In the genomic region with DNA sequence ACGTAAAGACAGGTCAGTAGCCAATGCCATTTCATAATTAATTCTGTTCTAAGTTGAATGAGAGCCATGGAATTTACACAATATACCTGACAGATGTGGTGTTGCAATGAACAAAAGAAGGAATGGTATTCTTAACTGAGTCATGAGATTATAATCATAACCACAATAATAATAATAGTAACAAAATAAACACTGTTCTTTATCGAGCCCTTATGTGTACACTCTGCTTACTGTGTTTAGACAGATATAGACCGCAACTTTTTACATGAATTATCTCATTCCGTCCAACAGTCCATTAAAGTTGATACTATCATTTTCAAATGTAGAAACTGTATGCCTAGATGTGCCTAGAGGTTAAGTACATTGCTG, we compare ENCODE assay signal across 24 cellular contexts. TPM values are rescaled to one million over a fixed set of nuclear protein-coding genes. Genes with fewer than 3 reads are reported as not detected.
DNase-seq lines count a peak whose midpoint lies in the region; ATAC-seq and TF ChIP-seq lines count a peak whose summit lies in the region.
"Had no signal": no experiment of that assay in that cellular context is flagged by ENCODE, and none has a peak within 500 bp of the region (broad histone marks: within the 10 kb centered on the region; RNA-seq: fewer than 3 reads in every experiment).

No MANE protein-coding gene starts in this region.

- peak; percentile 47 for DNase-seq in SIG-M5 treated with dmso at 0.1 percent for 504 hours (lab: John Stamatoyannopoulos, UW; ENCODE audit: unreplicated experiment)
- DNase-seq in SIG-M5 (lab: John Stamatoyannopoulos, UW) = no peak
- DNase-seq in brain microvascular endothelial cell = peak; percentile 9
- DNase-seq in foreskin fibroblast = peak; percentile 27 to 57
- DNase-seq in SJCRH30 = no peak
- no peak for DNase-seq in left lung
- DNase-seq in Kasumi-1 (lab: John Stamatoyannopoulos, UW) = no peak
- no peak for DNase-seq in NCI-H510A (lab: John Stamatoyannopoulos, UW)
- DNase-seq: 8988T; activated B cell treated with CpG ODN at 0.5 μM for 24 hours; activated CD8-positive, alpha-beta memory T cell treated with anti-CD3 and anti-CD28 coated beads for 24 hours; activated effector memory CD4-positive, alpha-beta T cell treated with Interleukin-2 at 50 U/mL for 16 hours; amygdala; CD4-positive, alpha-beta memory T cell; DMS79; KBM-7; left ventricle myocardium inferior; NCI-H2227 treated with DMSO at 0.1 percent for 48 hours; NK-92 treated with Interleukin-12 subunit alpha and Interleukin-12 subunit beta, amount 100 ng/mL, for 24 hours; T-cell; transverse colon had no signal

- intact Hi-C loops in left lung (cut with DNase I) = no loop called here

- ATAC-seq in left lung = no peak
- ATAC-seq: stimulated activated memory B cell treated with anti-CD40 and anti-IgM and Interleukin-4, amounts not matched to agents 10 μg/mL and 1 μg/mL and 100 μg/mL, for 72 hours; T-cell had no signal

- no peaks in the 10 kb centered on the region for H3K36me3 ChIP-seq in brain microvascular endothelial cell (replicated peaks)
- no peaks in the 10 kb centered on the region; the same call in 1 of the 2 replicates for H3K36me3 ChIP-seq in SJCRH30
- no peaks in the 10 kb centered on the region for H3K36me3 ChIP-seq in left lung
- H3K36me3 ChIP-seq: left ventricle myocardium inferior, transverse colon had no signal

- H3K27ac ChIP-seq in brain microvascular endothelial cell (no peak overlapping the region), SJCRH30 (no peak overlapping the region), left lung (no peak overlapping the region)
- H3K27ac ChIP-seq: esophagus muscularis mucosa, left ventricle myocardium inferior, transverse colon had no signal

- no peak for TF ChIP-seq CTCF in brain microvascular endothelial cell (IDR thresholded peaks at IDR 0.05; ENCODE audit: low read depth, low read length, missing control alignments)
- no peak for TF ChIP-seq CTCF in foreskin fibroblast (IDR thresholded peaks at IDR 0.05; ENCODE audit: low read depth, low read length)
- no peak for TF ChIP-seq CTCF in left lung (IDR thresholded peaks at IDR 0.05)

- no peaks in the 10 kb centered on the region for H3K9me3 ChIP-seq in SJCRH30 (replicated peaks)
- no peaks in the 10 kb centered on the region for H3K9me3 ChIP-seq in left lung
- H3K9me3 ChIP-seq: esophagus muscularis mucosa, left ventricle myocardium inferior, transverse colon had no signal

- H3K4me3 ChIP-seq in brain microvascular endothelial cell (ENCODE audit: low read depth, low read length) (no peak overlapping the region), foreskin fibroblast (ENCODE audit: low read depth in 1 of 2, low read length in 2 of 2) (no peak overlapping the region), SJCRH30 (no peak overlapping the region), left lung (no peak overlapping the region)
- H3K4me3 ChIP-seq: esophagus muscularis mucosa, left ventricle myocardium inferior, transverse colon had no signal

- H3K27me3 ChIP-seq in brain microvascular endothelial cell (replicated peaks) = no peaks in the 10 kb centered on the region
- H3K27me3 ChIP-seq in SJCRH30 = no peaks in the 10 kb centered on the region
- H3K27me3 ChIP-seq in left lung = no peaks in the 10 kb centered on the region
- H3K27me3 ChIP-seq: esophagus muscularis mucosa, transverse colon had no signal

- in situ Hi-C loops in brain microvascular endothelial cell (cut with HindIII; ENCODE audit: low pct_ligation_motif_present, low sequenced_read_pairs) = no loop called here

- no peaks in the 10 kb centered on the region for H3K4me1 ChIP-seq in SJCRH30
- H3K4me1 ChIP-seq in left lung = peaks cover 11 to 54% of the 10 kb centered on the region in 2 donors

RNA-seq across cellular contexts. Expression of a gene that starts 28.2 kb away (rescaled TPM):
- not detected in 2 replicates for total RNA-seq in SJCRH30 (2014; rRNA removed; shearing (Covaris generic))
- not detected for total RNA-seq in left lung
- total RNA-seq: activated B cell treated with CpG ODN at 0.5 μM for 24 hours; CD4-positive, alpha-beta memory T cell; esophagus muscularis mucosa; left ventricle myocardium inferior; posterior vena cava; transverse colon had no signal

Comparison
In these comparisons a context has a peak if more than half of its experiments do, and no peak if none do; other contexts are left out.
1. DNase-seq: peak in SIG-M5 treated with dmso at 0.1 percent for 504 hours (single experiment), brain microvascular endothelial cell (single experiment) and foreskin fibroblast (2 of 2); none in SIG-M5 (single experiment), SJCRH30 (0 of 2), left lung (0 of 2), Kasumi-1 (0 of 2) and NCI-H510A (single experiment).